In genomic region chr9:9362332-9362731, GRCh38 we compare ENCODE assay signal across 13 cellular contexts.
"Had no signal": no experiment of that assay in that cellular context is flagged by ENCODE, and none has a peak within 500 bp of the region (broad histone marks: within the 10 kb centered on the region; RNA-seq: fewer than 3 reads in every experiment).

No MANE protein-coding gene starts in this region.

- H3K4me3 ChIP-seq: colonic mucosa, coronary artery, dorsolateral prefrontal cortex, esophagus muscularis mucosa, esophagus squamous epithelium, gastrocnemius medialis, gastroesophageal sphincter, heart left ventricle, heart right ventricle had no signal

- H3K27me3 ChIP-seq: colonic mucosa, dorsolateral prefrontal cortex, esophagus muscularis mucosa, esophagus squamous epithelium, foreskin keratinocyte, gastrocnemius medialis, gastroesophageal sphincter, heart left ventricle, heart right ventricle had no signal

- H3K36me3 ChIP-seq: colonic mucosa, esophagus muscularis mucosa, esophagus squamous epithelium, gastrocnemius medialis, gastroesophageal sphincter, heart left ventricle, heart right ventricle had no signal

- H3K27ac ChIP-seq: colonic mucosa, coronary artery, dorsolateral prefrontal cortex, epithelial cell of prostate, esophagus muscularis mucosa, esophagus squamous epithelium, foreskin keratinocyte, gastrocnemius medialis, gastroesophageal sphincter, heart left ventricle, heart right ventricle had no signal

- ATAC-seq: effector memory CD8-positive, alpha-beta T cell; esophagus mucosa; foreskin keratinocyte; gastrocnemius medialis; gastroesophageal sphincter; heart left ventricle; heart right ventricle had no signal

- H3K9me3 ChIP-seq: colonic mucosa, esophagus muscularis mucosa, esophagus squamous epithelium, gastrocnemius medialis, gastroesophageal sphincter, heart left ventricle, heart right ventricle had no signal
